ENCODE assay signal across 11 cellular contexts in genomic region chr17:79930077-79930785, GRCh38.
DNase-seq lines count a peak whose midpoint lies in the region; ATAC-seq, FAIRE-seq and TF ChIP-seq lines count a peak whose summit lies in the region.
"Had no signal": no experiment of that assay in that cellular context is flagged by ENCODE, and none has a peak within 500 bp of the region (broad histone marks: within the 10 kb centered on the region; RNA-seq: fewer than 3 reads in every experiment).

No MANE protein-coding gene starts in this region.

- H3K27me3 Mint-ChIP-seq in memory B cell, result peaks cover 1% of the 10 kb centered on the region
- peaks cover 31% of the 10 kb centered on the region for H3K27me3 Mint-ChIP-seq in activated CD4-positive, alpha-beta T cell treated with anti-CD3 and anti-CD28 coated beads, Interleukin-2, amount 10 ng/mL, durations not matched to agents 24 days and 14 days

- no peaks in the 10 kb centered on the region for H4K20me1 ChIP-seq in HepG2 (ENCODE audit: insufficient read depth, low read length)

- TF ChIP-seq CTCF in HepG2 (CRISPR knock-in tag; IDR thresholded peaks at IDR 0.05) (no peak), right lobe of liver (IDR thresholded peaks at IDR 0.05) (no peak)

- no peak for TF ChIP-seq POLR2A in HepG2 (IDR thresholded peaks at IDR 0.05; ENCODE audit: insufficient read depth in 1 of 2, low read depth in 2 of 2, low read length in 2 of 2)
- TF ChIP-seq POLR2A in right lobe of liver (IDR thresholded peaks at IDR 0.05), result no peak

- H3K4me3 ChIP-seq in HepG2 (replicated peaks in 1 of 3; ENCODE audit: insufficient read depth in 1 of 3, low read depth in 2 of 3, low read length in 3 of 3) (peak overlapping the region in 1 of 3 experiments; percentile 45; a peak in 1 of 6 replicates), right lobe of liver (no peak overlapping the region)

- no peak for ATAC-seq in HepG2
- no peak for ATAC-seq in right lobe of liver
- ATAC-seq in memory B cell (ENCODE audit: low read depth), result no peak
- ATAC-seq: esophagus mucosa; naive thymus-derived CD4-positive, alpha-beta T cell had no signal

- H3K27me3 ChIP-seq in HepG2 (ENCODE audit: control insufficient read depth in 1 of 2, insufficient read depth in 2 of 2, low read length in 2 of 2) (no peaks in the 10 kb centered on the region), right lobe of liver (no peaks in the 10 kb centered on the region)

- DNase-seq in HepG2 (ENCODE audit: low spot score) (no peak), right lobe of liver (no peak), astrocyte of the hippocampus (ENCODE audit: low read depth, low spot score) (peak; percentile 49), memory B cell (ENCODE audit: low spot score in 2 of 2) (no peak), A172 (ENCODE audit: low spot score) (no peak), HT-29 (ENCODE audit: low spot score) (no peak)
- no peak for DNase-seq in stimulated activated CD4-positive, alpha-beta T cell treated with anti-CD3 and anti-CD28 coated beads, Interleukin-4, amount 100 ng/mL, for 1 hour
- DNase-seq in activated CD4-positive, alpha-beta T cell treated with anti-CD3 and anti-CD28 coated beads, Interleukin-2, amount 10 ng/mL, durations not matched to agents 24 days and 14 days, result no peak
- DNase-seq: Calu3; naive thymus-derived CD4-positive, alpha-beta T cell had no signal

- no peaks in the 10 kb centered on the region for H3K9me3 ChIP-seq in HepG2 (ENCODE audit: low read length)
- no peaks in the 10 kb centered on the region for H3K9me3 ChIP-seq in right lobe of liver

- CTCF ChIA-PET in HepG2 (lab: Yijun Ruan, JAX; ENCODE audit: low intra/inter-chr PET ratio, low total read pairs), result no interaction called here

- H3K9ac ChIP-seq in HepG2 (ENCODE audit: insufficient read depth, low read depth, low read length), result peak overlapping the region; percentile 41; the same call in 1 of the 2 replicates

- no peaks in the 10 kb centered on the region for H3K9me3 Mint-ChIP-seq in memory B cell
- H3K9me3 Mint-ChIP-seq in activated CD4-positive, alpha-beta T cell treated with anti-CD3 and anti-CD28 coated beads, Interleukin-2, amount 10 ng/mL, durations not matched to agents 24 days and 14 days, result no peaks in the 10 kb centered on the region
- H3K9me3 Mint-ChIP-seq: naive thymus-derived CD4-positive, alpha-beta T cell had no signal

- no peak overlapping the region for H3K27ac Mint-ChIP-seq in memory B cell
- no peak overlapping the region for H3K27ac Mint-ChIP-seq in activated CD4-positive, alpha-beta T cell treated with anti-CD3 and anti-CD28 coated beads, Interleukin-2, amount 10 ng/mL, durations not matched to agents 24 days and 14 days
- H3K27ac Mint-ChIP-seq: naive thymus-derived CD4-positive, alpha-beta T cell had no signal

- TF ChIP-seq RAD21 in HepG2 (CRISPR knock-in tag; IDR thresholded peaks at IDR 0.05), result no peak

- intact Hi-C loops in HepG2 (cut with micrococcal nuclease; ENCODE audit: unreplicated experiment) (no loop called here), right lobe of liver (cut with DNase I) (no loop called here)
- intact Hi-C loops in activated CD4-positive, alpha-beta T cell treated with anti-CD3 and anti-CD28 coated beads, Interleukin-2, amount 10 ng/mL, durations not matched to agents 24 days and 14 days (cut with micrococcal nuclease), result no loop called here

- no peak overlapping the region for H2AFZ ChIP-seq in HepG2 (ENCODE audit: low read length)

- in situ Hi-C loops in HepG2 (cut with HindIII; ENCODE audit: extremely low pct_ligation_motif_present, low pct_unique_long_range_greater_than_20kb), result no loop called here

- no peaks in the 10 kb centered on the region for H3K79me2 ChIP-seq in HepG2 (ENCODE audit: insufficient read depth, low read length)

- H3K36me3 ChIP-seq in HepG2 (replicated peaks in 1 of 2; ENCODE audit: control insufficient read depth in 1 of 2, insufficient read depth in 2 of 2, low read length in 2 of 2) (no peaks in the 10 kb centered on the region), right lobe of liver (no peaks in the 10 kb centered on the region)

- 98% methylated on average over 50 of the region's 58 CpGs for WGBS in HepG2 (ENCODE audit: low lambda C conversion rate)
- 1% methylated on average over 32 of the region's 58 CpGs for whole genome bisulfite sequencing in right lobe of liver (ENCODE audit: insufficient coverage, low coverage, low lambda C conversion rate, missing lambda C conversion rate)

- no TSS peak for BruUV-seq in HepG2 (replicated peaks; lab: Mats Ljungman, UMichigan)

- H3K4me3 Mint-ChIP-seq in memory B cell, result peak overlapping the region; percentile 77
- no peak overlapping the region for H3K4me3 Mint-ChIP-seq in activated CD4-positive, alpha-beta T cell treated with anti-CD3 and anti-CD28 coated beads, Interleukin-2, amount 10 ng/mL, durations not matched to agents 24 days and 14 days

- H3K27ac ChIP-seq in HepG2 (ENCODE audit: extremely low read length, insufficient read depth, low read length) (no peak overlapping the region), right lobe of liver (no peak overlapping the region)

- H3K4me1 ChIP-seq in HepG2 (ENCODE audit: insufficient read depth, low read length), result peaks cover 93% of the 10 kb centered on the region
- peaks cover 0 to 32% (median 2%) of the 10 kb centered on the region in 4 donors for H3K4me1 ChIP-seq in right lobe of liver

- no peaks in the 10 kb centered on the region for H3K36me3 Mint-ChIP-seq in memory B cell
- no peaks in the 10 kb centered on the region for H3K36me3 Mint-ChIP-seq in activated CD4-positive, alpha-beta T cell treated with anti-CD3 and anti-CD28 coated beads, Interleukin-2, amount 10 ng/mL, durations not matched to agents 24 days and 14 days (ENCODE audit: low read depth)
- H3K36me3 Mint-ChIP-seq: naive thymus-derived CD4-positive, alpha-beta T cell had no signal

- FAIRE-seq in HepG2 (lab: Jason Lieb, UNC), result no peak

- no peak for TF ChIP-seq EP300 in HepG2 (IDR thresholded peaks at IDR 0.05; ENCODE audit: low read depth in 2 of 2, low read length in 2 of 2)
- TF ChIP-seq EP300 in HepG2 (CRISPR knock-in tag; IDR thresholded peaks at IDR 0.05; ENCODE audit: borderline replicate concordance), result no peak

- POLR2A ChIA-PET in HepG2 (lab: Yijun Ruan, JAX), result interaction anchor here (0.6 to 3.1 kb wide), 9 partner anchors 9 to 133 kb away, joined by 3 to 39 read pairs (median 16); partner anchors contain the start of genes CBX4 and CBX8

- peak overlapping the region; percentile 66; the same call in 1 of the 2 replicates for H3K4me2 ChIP-seq in HepG2 (ENCODE audit: low read depth, low read length)

- H3K4me1 Mint-ChIP-seq in memory B cell, result peaks cover 35% of the 10 kb centered on the region
- peaks cover 13% of the 10 kb centered on the region for H3K4me1 Mint-ChIP-seq in activated CD4-positive, alpha-beta T cell treated with anti-CD3 and anti-CD28 coated beads, Interleukin-2, amount 10 ng/mL, durations not matched to agents 24 days and 14 days

TF ChIP-seq in HepG2, 621 proteins besides CTCF, POLR2A, EP300 and RAD21:
- TF ChIP-seq HNRNPK (IDR thresholded peaks at IDR 0.05; ENCODE audit: low read depth, low read length, poor library complexity, severe bottlenecking) (peak; percentile 89), HNRNPL (IDR thresholded peaks at IDR 0.05; ENCODE audit: low read depth, low read length) (0 out of 2 replicates have a peak, but pooled peaks have one; percentile 17), MXD1 (CRISPR knock-in tag; IDR thresholded peaks at IDR 0.05) (0 out of 2 replicates have a peak, but pooled peaks have one; percentile 32), MBNL3 (CRISPR knock-in tag; conservative IDR thresholded peaks at IDR 0.05) (no peak), ZKSCAN1 (IDR thresholded peaks at IDR 0.05; ENCODE audit: low read length) (no peak), BCL6 (CRISPR knock-in tag; IDR thresholded peaks at IDR 0.05) (no peak), ZNF577 (CRISPR knock-in tag; IDR thresholded peaks at IDR 0.05; ENCODE audit: borderline replicate concordance, low read depth) (no peak), MTA1 (CRISPR knock-in tag; IDR thresholded peaks at IDR 0.05; ENCODE audit: borderline replicate concordance) (0 out of 2 replicates have a peak, but pooled peaks have one; percentile 8), AGO1 (IDR thresholded peaks at IDR 0.05; ENCODE audit: low read depth, low read length, poor library complexity, severe bottlenecking) (peak; percentile 14), HNRNPLL (IDR thresholded peaks at IDR 0.05; ENCODE audit: low read depth, low read length, poor library complexity, severe bottlenecking) (peak; percentile 2)
